ENCODE assay signal across 9 cellular contexts in the genomic region with DNA sequence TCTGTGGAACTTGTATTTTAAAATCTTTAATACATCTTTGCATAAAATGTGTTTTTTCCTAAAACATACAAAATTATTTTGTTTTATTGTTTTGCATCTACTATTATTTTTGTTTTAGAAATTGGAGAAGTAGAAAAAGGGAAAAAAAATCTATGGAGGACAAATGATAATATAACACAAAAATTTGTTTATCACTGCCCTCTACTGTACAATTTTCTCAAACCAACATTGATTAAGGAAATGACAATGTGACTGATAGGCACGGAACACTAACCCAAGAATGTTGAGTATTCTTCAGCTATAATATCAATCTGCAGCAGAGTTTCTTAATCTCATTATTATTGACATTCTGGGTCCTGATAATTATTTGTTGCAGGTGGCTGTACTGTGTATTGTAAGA. TPM values are rescaled to one million over a fixed set of nuclear protein-coding genes. Genes with fewer than 3 reads are reported as not detected.
A peak's percentile ranks its signal among the peaks of the same experiment; 100 is the strongest.
DNase-seq lines count a peak whose midpoint lies in the region; ATAC-seq and TF ChIP-seq lines count a peak whose summit lies in the region.
"Had no signal": no experiment of that assay in that cellular context is flagged by ENCODE, and none has a peak within 500 bp of the region (broad histone marks: within the 10 kb centered on the region; RNA-seq: fewer than 3 reads in every experiment).

No MANE protein-coding gene starts in this region.

- H3K36me3 ChIP-seq in adipocyte (ENCODE audit: control insufficient read depth, insufficient read depth, low read length, severe bottlenecking) (no peaks in the 10 kb centered on the region), neural progenitor cell (no peaks in the 10 kb centered on the region)

- no peaks in the 10 kb centered on the region for H3K4me1 Mint-ChIP-seq in neural progenitor cell
- no peaks in the 10 kb centered on the region for H3K4me1 Mint-ChIP-seq in stimulated activated naive CD8-positive, alpha-beta T cell treated with anti-CD3 and anti-CD28 coated beads, Interleukin-15, amount 100 ng/mL, for 72 hours

- in situ Hi-C loops in GM13977 (cut with MboI; ENCODE audit: low pct_unique_long_range_greater_than_20kb, low sequenced_read_pairs, unreplicated experiment) = no loop called here

- no peak overlapping the region for H2AFZ ChIP-seq in neural progenitor cell (replicated peaks)

- no peaks in the 10 kb centered on the region for H3K9me3 Mint-ChIP-seq in neural progenitor cell
- no peaks in the 10 kb centered on the region for H3K9me3 Mint-ChIP-seq in stimulated activated naive CD8-positive, alpha-beta T cell treated with anti-CD3 and anti-CD28 coated beads, Interleukin-15, amount 100 ng/mL, for 72 hours

- no peaks in the 10 kb centered on the region for H3K79me2 ChIP-seq in neural progenitor cell (ENCODE audit: low read depth)

- DNase-seq in GM13977 (ENCODE audit: low spot score) (no peak), adipocyte (ENCODE audit: low read depth) (peak; percentile 48), neural progenitor cell (ENCODE audit: low spot score) (no peak), GF-D8 (lab: John Stamatoyannopoulos, UW) (no peak), mesenteric fat pad (ENCODE audit: low spot score) (no peak)
- DNase-seq in stimulated activated naive CD8-positive, alpha-beta T cell treated with anti-CD3 and anti-CD28 coated beads, Interleukin-15, amount 100 ng/mL, for 72 hours = no peak

- no peak overlapping the region for H3K27ac ChIP-seq in neural progenitor cell
- H3K27ac ChIP-seq: epithelial cell of prostate had no signal

- H3K4me3 ChIP-seq in adipocyte (ENCODE audit: low read length) (no peak overlapping the region), neural progenitor cell (no peak overlapping the region)

- no peaks in the 10 kb centered on the region for H4K20me1 ChIP-seq in neural progenitor cell (ENCODE audit: low read depth)

- no peaks in the 10 kb centered on the region for H3K4me1 ChIP-seq in adipocyte (ENCODE audit: control insufficient read depth, insufficient read depth, low read length)
- H3K4me1 ChIP-seq in neural progenitor cell = no peaks in the 10 kb centered on the region

- H3K27me3 Mint-ChIP-seq in neural progenitor cell (ENCODE audit: insufficient read depth, low read depth) = no peaks in the 10 kb centered on the region
- H3K27me3 Mint-ChIP-seq in stimulated activated naive CD8-positive, alpha-beta T cell treated with anti-CD3 and anti-CD28 coated beads, Interleukin-15, amount 100 ng/mL, for 72 hours = peaks cover 1% of the 10 kb centered on the region

- no peak overlapping the region for H3K4me3 Mint-ChIP-seq in neural progenitor cell
- no peak overlapping the region for H3K4me3 Mint-ChIP-seq in stimulated activated naive CD8-positive, alpha-beta T cell treated with anti-CD3 and anti-CD28 coated beads, Interleukin-15, amount 100 ng/mL, for 72 hours

- peak; percentile 53 for ATAC-seq in HG03039 (IDR thresholded peaks at IDR 0.05; ENCODE audit: unreplicated experiment)
- no peak for ATAC-seq in activated CD4-positive, CD25-positive, alpha-beta regulatory T cell treated with anti-CD3 and anti-CD28 coated beads, Interleukin-2, amount 50 U/mL, for 24 hours
- no peak for ATAC-seq in stimulated activated naive CD8-positive, alpha-beta T cell treated with anti-CD3 and anti-CD28 coated beads, Interleukin-15, amount 100 ng/mL, for 72 hours

- H3K4me2 ChIP-seq in neural progenitor cell = no peak overlapping the region

- no peaks in the 10 kb centered on the region for H3K36me3 Mint-ChIP-seq in neural progenitor cell

- no peaks in the 10 kb centered on the region for H3K27me3 ChIP-seq in adipocyte (replicated peaks; ENCODE audit: control insufficient read depth, insufficient read depth, low read length)
- no peaks in the 10 kb centered on the region for H3K27me3 ChIP-seq in neural progenitor cell

- no peak overlapping the region for H3K27ac Mint-ChIP-seq in neural progenitor cell
- no peak overlapping the region for H3K27ac Mint-ChIP-seq in stimulated activated naive CD8-positive, alpha-beta T cell treated with anti-CD3 and anti-CD28 coated beads, Interleukin-15, amount 100 ng/mL, for 72 hours

- no peaks in the 10 kb centered on the region for H3F3A ChIP-seq in neural progenitor cell (ENCODE audit: low read depth)

- TF ChIP-seq CTCF in GM13977 (IDR thresholded peaks at IDR 0.05; ENCODE audit: extremely low read depth, insufficient read depth, missing control alignments) = peak; percentile 47
- peak; percentile 26 for TF ChIP-seq CTCF in neural progenitor cell (IDR thresholded peaks at IDR 0.05)

- H3K9me3 ChIP-seq in adipocyte (ENCODE audit: control insufficient read depth, low read length) (no peaks in the 10 kb centered on the region), neural progenitor cell (ENCODE audit: low read depth) (no peaks in the 10 kb centered on the region)

- H3K9ac ChIP-seq in adipocyte (ENCODE audit: low read length) (no peak overlapping the region), neural progenitor cell (no peak overlapping the region)

RNA-seq across cellular contexts. Expression of a gene that starts 9.5 kb away (rescaled TPM):
- total RNA-seq in neural progenitor cell (ENCODE audit: low replicate concordance) (19.0 and 32.0 TPM in 2 replicates), mesenteric fat pad (14.3 TPM)

RNA-seq across cellular contexts. Expression of a gene that starts 47.4 kb away (rescaled TPM):
- total RNA-seq in neural progenitor cell (ENCODE audit: low replicate concordance) (not detected in 2 replicates), mesenteric fat pad (44.4 TPM)

Comparison
In these comparisons a context has a peak if more than half of its experiments do, and no peak if none do; other contexts are left out.
1. RNA of a gene that starts 47.4 kb away (total RNA-seq): 44.4 TPM in mesenteric fat pad (single experiment); not detected in neural progenitor cell; every median in the first group is over 10 times any median in the second.